ENCODE assay signal across 8 cellular contexts in genomic region chr1:11929849-11930248, GRCh38. TPM values are rescaled to one million over a fixed set of nuclear protein-coding genes. Genes with fewer than 3 reads are reported as not detected.
DNase-seq lines count a peak whose midpoint lies in the region; ATAC-seq, FAIRE-seq and TF ChIP-seq lines count a peak whose summit lies in the region.

No MANE protein-coding gene starts in this region.

- H3K27ac ChIP-seq in K562 (ENCODE audit: extremely low read depth, low read depth, low read length) (peak overlapping the region; percentile 50), mesenchymal stem cell (ENCODE audit: low read length, poor library complexity, severe bottlenecking) (no peak overlapping the region)

- no peaks in the 10 kb centered on the region for H3K9me1 ChIP-seq in K562 (ENCODE audit: control insufficient read depth, insufficient read depth, low read length)

- H3K9me3 ChIP-seq in K562 (replicated peaks; ENCODE audit: control insufficient read depth, insufficient read depth, low read depth, low read length) (no peaks in the 10 kb centered on the region), mesenchymal stem cell (ENCODE audit: control insufficient read depth, low read length) (no peaks in the 10 kb centered on the region)

- H3K36me3 ChIP-seq in K562 (ENCODE audit: control insufficient read depth, insufficient read depth, low read length) (peaks cover 2% of the 10 kb centered on the region; the same call in 1 of the 3 replicates), mesenchymal stem cell (ENCODE audit: control insufficient read depth in 1 of 2, insufficient read depth in 2 of 2, low read depth in 1 of 2, low read length in 2 of 2) (no peaks in the 10 kb centered on the region)

- H3K79me1 ChIP-seq in mesenchymal stem cell (replicated peaks; ENCODE audit: low read length, poor library complexity, severe bottlenecking) = no peaks in the 10 kb centered on the region

- TF ChIP-seq CTCF in K562 (IDR thresholded peaks at IDR 0.05 in 2 of 3, conservative IDR thresholded peaks at IDR 0.05 in 1 of 3; ENCODE audit: insufficient read depth in 2 of 3, low read depth in 1 of 3, low read length in 3 of 3) = no peak
- no peak for TF ChIP-seq CTCF in progenitor cell of endocrine pancreas (IDR thresholded peaks at IDR 0.05; ENCODE audit: unreplicated experiment)

- no peaks in the 10 kb centered on the region for H3K36me3 Mint-ChIP-seq in progenitor cell of endocrine pancreas (ENCODE audit: insufficient read depth)

- H3K4me1 ChIP-seq in K562 (replicated peaks in 1 of 2; ENCODE audit: control insufficient read depth in 2 of 2, insufficient read depth in 2 of 2, low read length in 2 of 2) (peaks cover 29 to 50% of the 10 kb centered on the region in 2 experiments), mesenchymal stem cell (ENCODE audit: control insufficient read depth, insufficient read depth, low read depth, low read length) (peaks cover 10% of the 10 kb centered on the region)

- H2BK120ac ChIP-seq in mesenchymal stem cell (ENCODE audit: low read depth, low read length) = peak overlapping the region; percentile 79

- H2BK15ac ChIP-seq in mesenchymal stem cell (ENCODE audit: low read depth, poor library complexity, severe bottlenecking) = no peak overlapping the region

- H3K4ac ChIP-seq in mesenchymal stem cell (ENCODE audit: low read depth in 1 of 2, low read length in 2 of 2) = peak overlapping the region in 1 of 2 experiments; percentile 44

- H2BK5ac ChIP-seq in mesenchymal stem cell (ENCODE audit: low read depth, low read length, poor library complexity, severe bottlenecking) = no peak overlapping the region

- peak overlapping the region; percentile 23 to 52; a peak in 3 of 4 replicates for H3K9ac ChIP-seq in K562 (ENCODE audit: insufficient read depth in 1 of 2, low read depth in 2 of 2, low read length in 2 of 2)
- H3K9ac ChIP-seq in mesenchymal stem cell (ENCODE audit: low read length) = peak overlapping the region; percentile 58

- H4K8ac ChIP-seq in mesenchymal stem cell (ENCODE audit: low read length) = peak overlapping the region; percentile 77

- H3K18ac ChIP-seq in mesenchymal stem cell (ENCODE audit: low read depth in 1 of 2, low read length in 2 of 2) = peak overlapping the region in 1 of 2 experiments; percentile 54

- no peaks in the 10 kb centered on the region for H3K27me3 ChIP-seq in K562 (ENCODE audit: control insufficient read depth in 2 of 2, insufficient read depth in 2 of 2, low read length in 2 of 2)
- H3K27me3 ChIP-seq in mesenchymal stem cell (ENCODE audit: control insufficient read depth in 1 of 2, insufficient read depth in 1 of 2, low read length in 2 of 2) = no peaks in the 10 kb centered on the region

- no peak overlapping the region for H3K14ac ChIP-seq in mesenchymal stem cell (ENCODE audit: low read length in 2 of 2)

- H3K4me1 Mint-ChIP-seq in progenitor cell of endocrine pancreas (ENCODE audit: low read depth) = peaks cover 4% of the 10 kb centered on the region

- H4K20me1 ChIP-seq in K562 (replicated peaks; ENCODE audit: control insufficient read depth, insufficient read depth, low read length) = peaks cover 3% of the 10 kb centered on the region; the same call in 1 of the 2 replicates

- H3K4me3 ChIP-seq in K562 (no peak overlapping the region), mesenchymal stem cell (ENCODE audit: insufficient read depth in 1 of 2, low read depth in 1 of 2, low read length in 2 of 2) (no peak overlapping the region)

- FAIRE-seq in K562 (lab: Jason Lieb, UNC) = peak; percentile 80

- peak overlapping the region in 1 of 2 experiments; percentile 67 for H2BK12ac ChIP-seq in mesenchymal stem cell (ENCODE audit: low read length in 2 of 2)

- H2AK5ac ChIP-seq in mesenchymal stem cell (ENCODE audit: low read length, severe bottlenecking) = no peak overlapping the region

- no peak for TF ChIP-seq POLR2A in K562 (conservative IDR thresholded peaks at IDR 0.05)

- H3K9me3 Mint-ChIP-seq in progenitor cell of endocrine pancreas (ENCODE audit: low read depth) = no peaks in the 10 kb centered on the region

- POLR2A ChIA-PET in K562 (lab: Yijun Ruan, JAX) = interaction anchor here (0.6 to 6.3 kb wide), 5 partner anchors 10 to 122 kb away, joined by 3 to 130 read pairs (median 3); no protein-coding TSS in a partner anchor

- peak overlapping the region; percentile 37; the same call in 1 of the 2 replicates for H3K4me2 ChIP-seq in K562 (ENCODE audit: insufficient read depth, low read length)
- no peak overlapping the region for H3K4me2 ChIP-seq in mesenchymal stem cell (ENCODE audit: low read length, poor library complexity, severe bottlenecking)

- WGBS in K562 (ENCODE audit: insufficient coverage, low coverage, missing lambda C conversion rate) = 3% methylated on average over 5 of the region's 5 CpGs
- WGBS in mesenchymal stem cell = 6% methylated on average over 5 of the region's 5 CpGs

- no peak overlapping the region for H3K4me3 Mint-ChIP-seq in progenitor cell of endocrine pancreas (ENCODE audit: low read depth)

- H3K27ac Mint-ChIP-seq in progenitor cell of endocrine pancreas = no peak overlapping the region

- H2AFZ ChIP-seq in K562 (ENCODE audit: low read depth, low read length) (peak overlapping the region; percentile 89), mesenchymal stem cell (ENCODE audit: low read depth, low read length) (no peak overlapping the region)

- peak overlapping the region; percentile 46 for H4K91ac ChIP-seq in mesenchymal stem cell (ENCODE audit: low read length)

- peaks cover 23% of the 10 kb centered on the region for H3K79me2 ChIP-seq in K562 (ENCODE audit: control insufficient read depth, insufficient read depth, low read length)

- no peak for TF ChIP-seq RAD21 in K562 (CRISPR knock-in tag; conservative IDR thresholded peaks at IDR 0.05 in 1 of 2, IDR thresholded peaks at IDR 0.05 in 1 of 2)

- BruUV-seq in K562 (replicated peaks; lab: Mats Ljungman, UMichigan) = no TSS peak

- ATAC-seq in K562 (peak; percentile 59), HG03135 (IDR thresholded peaks at IDR 0.05; ENCODE audit: unreplicated experiment) (no peak)

- no peaks in the 10 kb centered on the region for H3K27me3 Mint-ChIP-seq in progenitor cell of endocrine pancreas

- intact Hi-C loops in K562 (cut with micrococcal nuclease) = loop anchor here (5.0 kb wide), 1 partner anchor 87 kb away; the partner anchor contains the start of gene MIIP

- in situ Hi-C loops in K562 (cut with MboI) = no loop called here

- no peak; the same call in 1 of the 2 replicates for TF ChIP-seq EP300 in K562 (IDR thresholded peaks at IDR 0.05; ENCODE audit: low read length)

- CTCF ChIA-PET in K562 (lab: Yijun Ruan, JAX; ENCODE audit: low intra/inter-chr PET ratio) = no interaction called here

- no peak overlapping the region for H3K23ac ChIP-seq in mesenchymal stem cell (ENCODE audit: low read length in 2 of 2)

- DNase-seq in EL (peak; percentile 89), MV-4-11 (lab: John Stamatoyannopoulos, UW) (peak; percentile 64), K562 (ENCODE audit: extremely low read depth in 1 of 4, low spot score in 3 of 4) (peak in 3 of 4 experiments; percentile 31 to 88 (median 76)), mesenchymal stem cell (peak; percentile 49), progenitor cell of endocrine pancreas (ENCODE audit: low spot score, unreplicated experiment) (no peak), inferior parietal cortex (ENCODE audit: extremely low spot score) (no peak)
- no peak for DNase-seq in effector CD4-positive, alpha-beta T cell

RNA-seq across cellular contexts. Expression of gene KIAA2013, which starts 3.6 kb away (rescaled TPM):
- 23.5 and 87.3 TPM in 2 replicates for total RNA-seq in K562 (2011; cell fraction: chromatin; rRNA removed; ENCODE audit: low replicate concordance)
- 116 and 137 TPM in 2 replicates for total RNA-seq in K562 (2011; cell fraction: nucleolus; rRNA removed)
- 76.4 and 80.1 TPM in 2 replicates for total RNA-seq in K562 (2011; cell fraction: nucleoplasm; rRNA removed)
- total RNA-seq in K562 (2014; rRNA removed) = 55.0 and 62.5 TPM in 2 replicates
- total RNA-seq in K562 (2014; rRNA removed; fragmentation: Illumina TruSeq; extraction: Trizol) = 10.8 and 12.9 TPM in 2 replicates
- total RNA-seq in K562 (2015; rRNA removed; fragmentation: Illumina TruSeq; extraction: Trizol) = 36.8 TPM in 2 replicates
- total RNA-seq in K562 (2021) = 57.1 and 57.6 TPM in 2 replicates
- polyA plus RNA-seq in K562 (2011; rRNA removed) = 38.8 and 61.3 TPM in 2 replicates
- 106 and 197 TPM in 2 replicates for polyA plus RNA-seq in K562 (2011; cell fraction: cytosol; rRNA removed)
- 47.0 and 58.8 TPM in 2 replicates for polyA plus RNA-seq in K562 (2011; cell fraction: nucleus; rRNA removed)
- 35.0 and 51.2 TPM in 2 replicates for polyA plus RNA-seq in K562 (2012)
- polyA plus RNA-seq in K562 (2014; fragmentation: Illumina TruSeq; extraction: Trizol) = 21.8 and 34.4 TPM in 2 replicates
- 1 to 10 TPM; 2.2 to 3.0 TPM for polyA plus RNA-seq in K562 (2014; fragmentation: Nextera tagmentation; extraction: Ambion mirVana)
- 50.7 and 56.7 TPM in 2 replicates for polyA plus RNA-seq in K562 (2014; rRNA removed)
- 23.2 and 34.4 TPM in 2 replicates for polyA minus RNA-seq in K562 (2011; rRNA and poly(A)+ RNA removed)
- polyA minus RNA-seq in K562 (2011; cell fraction: cytosol; rRNA and poly(A)+ RNA removed) = 47.3 and 62.2 TPM in 2 replicates
- 14.8 and 25.5 TPM in 2 replicates for polyA minus RNA-seq in K562 (2011; cell fraction: nucleus; rRNA and poly(A)+ RNA removed)
- 27.9 TPM for polyA plus RNA-seq in mesenchymal stem cell (2013, experiment 1 of 2)
- polyA plus RNA-seq in mesenchymal stem cell (2013, experiment 2 of 2) = 27.6 TPM
- total RNA-seq in progenitor cell of endocrine pancreas = 36.6 and 37.5 TPM in 2 replicates

RNA-seq across cellular contexts. Expression of gene PLOD1, which starts 4.7 kb away (rescaled TPM):
- 140 and 357 TPM in 2 replicates for total RNA-seq in K562 (2011; cell fraction: chromatin; rRNA removed; ENCODE audit: low replicate concordance)
- 408 and 448 TPM in 2 replicates for total RNA-seq in K562 (2011; cell fraction: nucleolus; rRNA removed)
- 258 and 294 TPM in 2 replicates for total RNA-seq in K562 (2011; cell fraction: nucleoplasm; rRNA removed)
- total RNA-seq in K562 (2014; rRNA removed) (58.5 and 81.4 TPM in 2 replicates), K562 (2014; rRNA removed; fragmentation: Illumina TruSeq; extraction: Trizol) (30.7 and 41.6 TPM in 2 replicates), K562 (2015; rRNA removed; fragmentation: Illumina TruSeq; extraction: Trizol) (49.6 and 51.6 TPM in 2 replicates), K562 (2021) (90.8 and 92.9 TPM in 2 replicates), progenitor cell of endocrine pancreas (76.1 and 80.7 TPM in 2 replicates)
- polyA plus RNA-seq in K562 (2011; rRNA removed) (80.2 and 156 TPM in 2 replicates), K562 (2014; fragmentation: Illumina TruSeq; extraction: Trizol) (76.9 and 83.7 TPM in 2 replicates), K562 (2014; fragmentation: Nextera tagmentation; extraction: Ambion mirVana) (10 to 100 TPM; 16.6 to 27.1 TPM), K562 (2014; rRNA removed) (52.7 and 70.2 TPM in 2 replicates)
- 160 and 179 TPM in 2 replicates for polyA plus RNA-seq in K562 (2011; cell fraction: cytosol; rRNA removed)
- 178 and 231 TPM in 2 replicates for polyA plus RNA-seq in K562 (2011; cell fraction: nucleus; rRNA removed)
- 112 and 129 TPM in 2 replicates for polyA plus RNA-seq in K562 (2012)
- 77.2 and 82.6 TPM in 2 replicates for polyA minus RNA-seq in K562 (2011; rRNA and poly(A)+ RNA removed)
- polyA minus RNA-seq in K562 (2011; cell fraction: cytosol; rRNA and poly(A)+ RNA removed) = 127 and 153 TPM in 2 replicates
- 55.1 and 85.3 TPM in 2 replicates for polyA minus RNA-seq in K562 (2011; cell fraction: nucleus; rRNA and poly(A)+ RNA removed)
- 269 TPM for polyA plus RNA-seq in mesenchymal stem cell (2013, experiment 1 of 2)
- 276 TPM for polyA plus RNA-seq in mesenchymal stem cell (2013, experiment 2 of 2)

RNA-seq across cellular contexts. Expression of gene MFN2, which starts 50.4 kb away (rescaled TPM):
- total RNA-seq in K562 (2011; cell fraction: chromatin; rRNA removed; ENCODE audit: low replicate concordance) = 133 and 181 TPM in 2 replicates
- total RNA-seq in K562 (2011; cell fraction: nucleolus; rRNA removed) = 106 and 110 TPM in 2 replicates
- 88.2 and 107 TPM in 2 replicates for total RNA-seq in K562 (2011; cell fraction: nucleoplasm; rRNA removed)
- total RNA-seq in K562 (2014; rRNA removed) (95.4 and 108 TPM in 2 replicates), K562 (2014; rRNA removed; fragmentation: Illumina TruSeq; extraction: Trizol) (87.1 and 109 TPM in 2 replicates), K562 (2015; rRNA removed; fragmentation: Illumina TruSeq; extraction: Trizol) (79.6 and 82.9 TPM in 2 replicates), K562 (2021) (147 and 158 TPM in 2 replicates), progenitor cell of endocrine pancreas (50.6 and 55.8 TPM in 2 replicates)
- polyA plus RNA-seq in K562 (2011; rRNA removed) (83.4 and 112 TPM in 2 replicates), K562 (2014; fragmentation: Illumina TruSeq; extraction: Trizol) (139 and 165 TPM in 2 replicates), K562 (2014; fragmentation: Nextera tagmentation; extraction: Ambion mirVana) (10 to 100 TPM; 10.5 to 14.0 TPM), K562 (2014; rRNA removed) (94.6 and 99.9 TPM in 2 replicates)
- 74.2 and 81.7 TPM in 2 replicates for polyA plus RNA-seq in K562 (2011; cell fraction: cytosol; rRNA removed)
- polyA plus RNA-seq in K562 (2011; cell fraction: nucleus; rRNA removed) = 185 and 193 TPM in 2 replicates
- polyA plus RNA-seq in K562 (2012) = 74.5 and 123 TPM in 2 replicates
- polyA minus RNA-seq in K562 (2011; rRNA and poly(A)+ RNA removed) = 105 and 127 TPM in 2 replicates
- 52.3 and 57.5 TPM in 2 replicates for polyA minus RNA-seq in K562 (2011; cell fraction: cytosol; rRNA and poly(A)+ RNA removed)
- polyA minus RNA-seq in K562 (2011; cell fraction: nucleus; rRNA and poly(A)+ RNA removed) = 38.1 and 91.4 TPM in 2 replicates
- 32.9 TPM for polyA plus RNA-seq in mesenchymal stem cell (2013, experiment 1 of 2)
- polyA plus RNA-seq in mesenchymal stem cell (2013, experiment 2 of 2) = 32.5 TPM

Comparison
In these comparisons a context has a peak if more than half of its experiments do, and no peak if none do; other contexts are left out.
1. DNase-seq: peak in EL (single experiment), MV-4-11 (single experiment), K562 (3 of 4) and mesenchymal stem cell (single experiment); none in effector CD4-positive, alpha-beta T cell (single experiment), progenitor cell of endocrine pancreas (single experiment) and inferior parietal cortex (single experiment).